Comparison of ENCODE assay signal across 14 cellular contexts in the genomic region with DNA sequence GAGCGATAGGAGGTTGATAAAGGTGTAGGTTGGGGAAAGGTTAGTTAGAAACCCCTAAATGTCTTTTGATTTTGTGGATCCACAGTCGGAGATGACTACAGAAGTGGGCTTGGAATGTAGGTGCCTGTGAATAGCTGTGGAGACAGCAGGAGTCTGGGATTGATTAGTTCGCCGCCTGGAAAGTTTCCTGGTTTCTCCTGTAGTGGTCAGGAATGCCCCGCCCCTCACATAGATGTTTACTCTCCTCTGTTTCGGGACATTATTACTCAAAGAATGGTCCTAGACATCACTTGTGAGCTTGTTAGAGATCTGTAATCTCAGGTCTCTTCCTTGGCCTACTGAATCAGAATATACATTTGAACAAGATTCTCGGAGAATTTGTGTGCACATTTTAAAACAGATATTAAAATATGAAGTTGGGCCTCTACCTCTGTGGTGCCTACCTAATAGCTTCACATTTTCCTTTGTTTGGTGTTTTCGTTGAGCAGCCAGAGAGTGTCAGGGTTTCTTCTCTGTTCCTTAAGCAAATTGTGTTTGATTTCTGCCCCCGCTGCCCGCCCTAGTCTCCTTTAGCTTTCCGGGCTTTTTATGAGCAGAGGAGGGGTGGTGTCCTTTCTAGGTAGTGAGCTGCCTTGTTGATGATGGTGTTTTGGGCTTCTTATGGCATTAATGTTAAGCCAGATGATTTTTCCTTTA.
DNase-seq lines count a peak whose midpoint lies in the region; ATAC-seq, FAIRE-seq and TF ChIP-seq lines count a peak whose summit lies in the region.
"Had no signal": no experiment of that assay in that cellular context is flagged by ENCODE, and none has a peak within 500 bp of the region (broad histone marks: within the 10 kb centered on the region; RNA-seq: fewer than 3 reads in every experiment).

No MANE protein-coding gene starts in this region.

- peak overlapping the region in 4 of 5 donors; percentile 2 to 39 (median 37) for H3K9ac ChIP-seq in subcutaneous abdominal adipose tissue (ENCODE audit: low read length in 5 of 5)

- H3K27ac ChIP-seq in left lung: peak overlapping the region; percentile 20 to 72
- H3K27ac ChIP-seq in subcutaneous abdominal adipose tissue (ENCODE audit: low read depth, low read length): peak overlapping the region; percentile 56
- no peak overlapping the region for H3K27ac ChIP-seq in small intestine (ENCODE audit: low read depth in 1 of 2, low read length in 1 of 2)
- H3K27ac ChIP-seq: SJSA1 had no signal

- no peaks in the 10 kb centered on the region for H3K9me3 ChIP-seq in left lung
- no peaks in the 10 kb centered on the region for H3K9me3 ChIP-seq in subcutaneous abdominal adipose tissue (ENCODE audit: control insufficient read depth in 5 of 5, low read length in 5 of 5)
- H3K9me3 ChIP-seq in small intestine (ENCODE audit: control insufficient read depth, low read depth): no peaks in the 10 kb centered on the region
- H3K9me3 ChIP-seq: SJSA1 had no signal

- no peaks in the 10 kb centered on the region for H3K27me3 ChIP-seq in left lung
- no peaks in the 10 kb centered on the region for H3K27me3 ChIP-seq in subcutaneous abdominal adipose tissue (ENCODE audit: control insufficient read depth in 5 of 5, insufficient read depth in 4 of 5, low read length in 5 of 5)
- no peaks in the 10 kb centered on the region for H3K27me3 ChIP-seq in small intestine (ENCODE audit: control insufficient read depth in 2 of 2, insufficient read depth in 2 of 2, low read length in 2 of 2)
- H3K27me3 ChIP-seq: SJSA1 had no signal

- H3K4me3 Mint-ChIP-seq in activated T-cell treated with anti-CD3 and anti-CD28 coated beads, Interleukin-2, amount 50 U/mL, for 24 hours: peak overlapping the region; percentile 66
- H3K4me3 Mint-ChIP-seq in activated T-helper 2 cell treated with anti-CD3 and anti-CD28 coated beads, Interferon-gamma antibody, Interleukin-2, Interleukin-4, amounts not matched to agents 10 μg/mL and 5 μg/mL and 100 μg/mL, durations not matched to agents 14 hours and 24 hours and 36 hours (ENCODE audit: low read depth): peak overlapping the region; percentile 59

- intact Hi-C loops in activated T-helper 2 cell treated with anti-CD3 and anti-CD28 coated beads, Interferon-gamma antibody, Interleukin-2, Interleukin-4, amounts not matched to agents 10 μg/mL and 5 μg/mL and 100 μg/mL, durations not matched to agents 14 hours and 24 hours and 36 hours (cut with micrococcal nuclease): loop anchor here (2.0 kb wide), 1 partner anchor 77 kb away; no protein-coding TSS in a partner anchor
- intact Hi-C loops in left lung (cut with DNase I): no loop called here

- no peak overlapping the region for H3K4me3 ChIP-seq in left lung
- peak overlapping the region in 1 of 5 donors; percentile 0 for H3K4me3 ChIP-seq in subcutaneous abdominal adipose tissue (ENCODE audit: low read depth in 1 of 5, low read length in 5 of 5)
- H3K4me3 ChIP-seq in small intestine (ENCODE audit: low read depth in 1 of 2, low read length in 2 of 2): no peak overlapping the region
- H3K4me3 ChIP-seq: K562, SJSA1 had no signal

- no peak for FAIRE-seq in small intestine (lab: Jason Lieb, UNC)
- FAIRE-seq: K562, urothelium cell line had no signal

- peak overlapping the region; percentile 96 for H3K27ac Mint-ChIP-seq in activated T-cell treated with anti-CD3 and anti-CD28 coated beads, Interleukin-2, amount 50 U/mL, for 24 hours
- H3K27ac Mint-ChIP-seq in activated T-helper 2 cell treated with anti-CD3 and anti-CD28 coated beads, Interferon-gamma antibody, Interleukin-2, Interleukin-4, amounts not matched to agents 10 μg/mL and 5 μg/mL and 100 μg/mL, durations not matched to agents 14 hours and 24 hours and 36 hours: peak overlapping the region; percentile 86

- TF ChIP-seq CTCF in left lung (IDR thresholded peaks at IDR 0.05): no peak

- DNase-seq in activated T-cell treated with anti-CD3 and anti-CD28 coated beads, Interleukin-2, amount 50 U/mL, for 24 hours: no peak
- DNase-seq in activated T-cell treated with anti-CD3 and anti-CD28 coated beads, Interleukin-2, amount 50 U/mL, for 1 hour: no peak
- no peak for DNase-seq in activated T-helper 2 cell treated with anti-CD3 and anti-CD28 coated beads, Interferon-gamma antibody, Interleukin-2, Interleukin-4, amounts not matched to agents 10 μg/mL and 5 μg/mL and 100 μg/mL, durations not matched to agents 14 hours and 24 hours and 36 hours (ENCODE audit: low spot score)
- DNase-seq in left lung: no peak
- DNase-seq in small intestine: no peak
- DNase-seq in NCI-H1092 treated with DMSO at 0.1 percent for 48 hours (lab: John Stamatoyannopoulos, UW): no peak
- DNase-seq in retina: no peak
- DNase-seq: activated effector memory CD4-positive, alpha-beta T cell treated with Interleukin-2 at 50 U/mL for 16 hours; NCI-H226 had no signal

- peaks cover 0 to 58% of the 10 kb centered on the region in 2 donors for H3K36me3 ChIP-seq in left lung
- H3K36me3 ChIP-seq in subcutaneous abdominal adipose tissue (ENCODE audit: control insufficient read depth in 5 of 5, insufficient read depth in 5 of 5, low read length in 5 of 5): peaks cover 24 to 60% (median 35%) of the 10 kb centered on the region in 5 donors
- H3K36me3 ChIP-seq in small intestine (ENCODE audit: control insufficient read depth in 2 of 2, insufficient read depth in 2 of 2, low read length in 2 of 2): peaks cover 2 to 11% of the 10 kb centered on the region in 2 donors

- no peaks in the 10 kb centered on the region for H3K27me3 Mint-ChIP-seq in activated T-cell treated with anti-CD3 and anti-CD28 coated beads, Interleukin-2, amount 50 U/mL, for 24 hours
- H3K27me3 Mint-ChIP-seq in activated T-helper 2 cell treated with anti-CD3 and anti-CD28 coated beads, Interferon-gamma antibody, Interleukin-2, Interleukin-4, amounts not matched to agents 10 μg/mL and 5 μg/mL and 100 μg/mL, durations not matched to agents 14 hours and 24 hours and 36 hours (ENCODE audit: low read depth): no peaks in the 10 kb centered on the region

- H3K9me3 Mint-ChIP-seq in activated T-cell treated with anti-CD3 and anti-CD28 coated beads, Interleukin-2, amount 50 U/mL, for 24 hours: no peaks in the 10 kb centered on the region
- no peaks in the 10 kb centered on the region for H3K9me3 Mint-ChIP-seq in activated T-helper 2 cell treated with anti-CD3 and anti-CD28 coated beads, Interferon-gamma antibody, Interleukin-2, Interleukin-4, amounts not matched to agents 10 μg/mL and 5 μg/mL and 100 μg/mL, durations not matched to agents 14 hours and 24 hours and 36 hours

- no peak for ATAC-seq in left lung
- ATAC-seq: esophagus mucosa, K562 had no signal

- peaks cover 100% of the 10 kb centered on the region for H3K36me3 Mint-ChIP-seq in activated T-cell treated with anti-CD3 and anti-CD28 coated beads, Interleukin-2, amount 50 U/mL, for 24 hours (ENCODE audit: low read depth)
- H3K36me3 Mint-ChIP-seq in activated T-helper 2 cell treated with anti-CD3 and anti-CD28 coated beads, Interferon-gamma antibody, Interleukin-2, Interleukin-4, amounts not matched to agents 10 μg/mL and 5 μg/mL and 100 μg/mL, durations not matched to agents 14 hours and 24 hours and 36 hours (ENCODE audit: low read depth): peaks cover 77% of the 10 kb centered on the region

- 75 to 90% (median 85%) methylated on average over 11 of the region's 11 CpGs for WGBS in small intestine, 3 donors

- H3K4me1 Mint-ChIP-seq in activated T-cell treated with anti-CD3 and anti-CD28 coated beads, Interleukin-2, amount 50 U/mL, for 24 hours (ENCODE audit: low read depth): peaks cover 75% of the 10 kb centered on the region
- peaks cover 45% of the 10 kb centered on the region for H3K4me1 Mint-ChIP-seq in activated T-helper 2 cell treated with anti-CD3 and anti-CD28 coated beads, Interferon-gamma antibody, Interleukin-2, Interleukin-4, amounts not matched to agents 10 μg/mL and 5 μg/mL and 100 μg/mL, durations not matched to agents 14 hours and 24 hours and 36 hours (ENCODE audit: low read depth)

- peaks cover 19 to 62% of the 10 kb centered on the region in 2 donors for H3K4me1 ChIP-seq in left lung
- H3K4me1 ChIP-seq in subcutaneous abdominal adipose tissue (ENCODE audit: control insufficient read depth in 5 of 5, insufficient read depth in 5 of 5, low read length in 5 of 5): peaks cover 4 to 34% (median 20%) of the 10 kb centered on the region in 5 donors
- peaks cover 0 to 11% of the 10 kb centered on the region in 2 donors for H3K4me1 ChIP-seq in small intestine (ENCODE audit: control insufficient read depth in 2 of 2, insufficient read depth in 1 of 2, low read depth in 1 of 2, low read length in 1 of 2)

Comparison
In these comparisons a context has a peak if more than half of its experiments do, and no peak if none do; other contexts are left out.
1. H3K27ac ChIP-seq: peak in left lung (2 of 2) and subcutaneous abdominal adipose tissue (single experiment); none in small intestine (0 of 2).